Comparison of ENCODE assay signal across 13 cellular contexts in the genomic region with DNA sequence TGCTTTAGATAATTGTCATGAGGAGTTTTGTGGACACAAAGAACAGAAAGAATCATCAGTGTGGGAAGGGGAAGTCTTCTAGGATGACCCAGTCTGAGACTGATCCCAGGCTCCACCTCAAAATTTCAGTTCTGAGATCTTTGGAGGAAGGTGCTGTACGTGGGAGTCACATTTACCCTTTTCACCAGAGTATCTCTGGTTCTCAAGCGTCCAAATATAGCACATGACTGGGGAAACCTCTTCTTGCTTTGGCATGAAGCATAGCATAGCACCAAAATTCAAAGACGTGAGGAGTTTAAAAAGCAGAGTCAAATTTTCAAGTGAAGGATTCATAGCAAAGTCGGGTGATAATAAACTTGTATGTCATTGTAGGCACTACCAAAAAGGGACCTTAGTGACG.
DNase-seq lines count a peak whose midpoint lies in the region; ATAC-seq and TF ChIP-seq lines count a peak whose summit lies in the region.
"Had no signal": no experiment of that assay in that cellular context is flagged by ENCODE, and none has a peak within 500 bp of the region (broad histone marks: within the 10 kb centered on the region; RNA-seq: fewer than 3 reads in every experiment).

No MANE protein-coding gene starts in this region.

- no peak overlapping the region for H3K27ac ChIP-seq in right atrium auricular region
- no peak overlapping the region for H3K27ac ChIP-seq in PC-9
- no peak overlapping the region for H3K27ac ChIP-seq in transverse colon
- H3K27ac ChIP-seq: BLaER1 treated with 17β-estradiol and CSF1 and Interleukin-3, amounts not matched to agents 10 nM and 100 nM had no signal

- POLR2A ChIA-PET in PC-9 (lab: Charles Lee; ENCODE audit: unreplicated experiment), result no interaction called here

- H3K9me2 ChIP-seq in PC-9 (ENCODE audit: insufficient read depth), result no peaks in the 10 kb centered on the region

- TF ChIP-seq EP300 in transverse colon (IDR thresholded peaks at IDR 0.05; ENCODE audit: low read depth), result no peak

- BruUV-seq in PC-9 (replicated peaks; lab: Mats Ljungman, UMichigan), result no TSS peak

- no peak for DNase-seq in Right ventricle myocardium superior
- DNase-seq in right atrium auricular region (ENCODE audit: low spot score), result no peak
- no peak for DNase-seq in PC-9
- DNase-seq in left ventricle myocardium superior, result no peak
- no peak for DNase-seq in transverse colon
- no peak for DNase-seq in CD14-positive monocyte (ENCODE audit: low spot score)
- DNase-seq: CD4-positive, CD25-positive, alpha-beta regulatory T cell; CD8-positive, alpha-beta memory T cell; COR-L47; H9 had no signal

- no peaks in the 10 kb centered on the region for H3K36me3 ChIP-seq in right atrium auricular region
- H3K36me3 ChIP-seq in PC-9 (ENCODE audit: low read depth), result no peaks in the 10 kb centered on the region
- H3K36me3 ChIP-seq in transverse colon, result no peaks in the 10 kb centered on the region
- H3K36me3 ChIP-seq: BLaER1 treated with 17β-estradiol and CSF1 and Interleukin-3, amounts not matched to agents 10 nM and 100 nM had no signal

- no peak overlapping the region for H3K27ac Mint-ChIP-seq in CD14-positive monocyte
- H3K27ac Mint-ChIP-seq: B cell; CD8-positive, alpha-beta memory T cell; H9 had no signal

- H3K4me1 ChIP-seq in right atrium auricular region, result no peaks in the 10 kb centered on the region
- no peaks in the 10 kb centered on the region for H3K4me1 ChIP-seq in PC-9 (replicated peaks; ENCODE audit: insufficient read depth)
- H3K4me1 ChIP-seq in transverse colon, result no peaks in the 10 kb centered on the region
- H3K4me1 ChIP-seq: BLaER1 treated with 17β-estradiol and CSF1 and Interleukin-3, amounts not matched to agents 10 nM and 100 nM had no signal

- intact Hi-C loops in Right ventricle myocardium superior (cut with DNase I) (no loop called here), PC-9 (cut with micrococcal nuclease; ENCODE audit: unreplicated experiment) (no loop called here), left ventricle myocardium superior (cut with micrococcal nuclease) (no loop called here), transverse colon (cut with DNase I; ENCODE audit: low total_unique reads) (no loop called here), CD14-positive monocyte (cut with micrococcal nuclease) (no loop called here)

- H3K4me1 Mint-ChIP-seq in CD14-positive monocyte, result no peaks in the 10 kb centered on the region
- H3K4me1 Mint-ChIP-seq: B cell; CD4-positive, CD25-positive, alpha-beta regulatory T cell; CD8-positive, alpha-beta memory T cell had no signal

- H3K9me3 ChIP-seq in right atrium auricular region (no peaks in the 10 kb centered on the region), PC-9 (ENCODE audit: insufficient read depth, low read depth) (no peaks in the 10 kb centered on the region), transverse colon (no peaks in the 10 kb centered on the region)
- H3K9me3 ChIP-seq: BLaER1 treated with 17β-estradiol and CSF1 and Interleukin-3, amounts not matched to agents 10 nM and 100 nM had no signal

- H3K79me2 ChIP-seq in PC-9 (ENCODE audit: low read depth), result no peaks in the 10 kb centered on the region

- TF ChIP-seq CTCF in right atrium auricular region (IDR thresholded peaks at IDR 0.05) (no peak), PC-9 (conservative IDR thresholded peaks at IDR 0.05) (no peak), transverse colon (IDR thresholded peaks at IDR 0.05) (no peak), CD14-positive monocyte (IDR thresholded peaks at IDR 0.05) (no peak)

- peak overlapping the region; percentile 52; the same call in 1 of the 2 replicates for H2AFZ ChIP-seq in PC-9

- H3K9me3 Mint-ChIP-seq in CD14-positive monocyte, result peaks cover 0 to 5% (median 0%) of the 10 kb centered on the region in 7 donors
- H3K9me3 Mint-ChIP-seq: H9 had no signal

- H3K27me3 ChIP-seq in right atrium auricular region, result no peaks in the 10 kb centered on the region
- H3K27me3 ChIP-seq in PC-9 (ENCODE audit: insufficient read depth, low read depth), result no peaks in the 10 kb centered on the region
- H3K27me3 ChIP-seq in transverse colon, result no peaks in the 10 kb centered on the region
- H3K27me3 ChIP-seq: BLaER1 treated with 17β-estradiol and CSF1 and Interleukin-3, amounts not matched to agents 10 nM and 100 nM had no signal

- H3K27me3 Mint-ChIP-seq in CD14-positive monocyte (ENCODE audit: low read depth in 3 of 3), result no peaks in the 10 kb centered on the region
- H3K27me3 Mint-ChIP-seq: B cell; CD4-positive, CD25-positive, alpha-beta regulatory T cell; CD8-positive, alpha-beta memory T cell had no signal

- no peaks in the 10 kb centered on the region for H3K36me3 Mint-ChIP-seq in CD14-positive monocyte
- H3K36me3 Mint-ChIP-seq: CD4-positive, CD25-positive, alpha-beta regulatory T cell; CD8-positive, alpha-beta memory T cell had no signal

- in situ Hi-C loops in transverse colon (cut with MboI; ENCODE audit: low pct_ligation_motif_present in 1 of 4, low pct_unique_long_range_greater_than_20kb in 1 of 4, low sequenced_read_pairs in 3 of 4), result no loop called here

- TF ChIP-seq POLR2A in transverse colon (IDR thresholded peaks at IDR 0.05), result no peak

- WGBS in transverse colon (ENCODE audit: low coverage in 1 of 2), 2 donors, result 80 to 100% methylated on average over 1 to 5 of the region's 5 CpGs

- CTCF ChIA-PET in PC-9 (lab: Charles Lee), result no interaction called here

- no peaks in the 10 kb centered on the region for H3F3A ChIP-seq in PC-9 (ENCODE audit: insufficient read depth, low read depth)

- no peak overlapping the region for H3K4me2 ChIP-seq in PC-9
- H3K4me2 ChIP-seq: BLaER1 treated with 17β-estradiol and CSF1 and Interleukin-3, amounts not matched to agents 10 nM and 100 nM had no signal

- H4K20me1 ChIP-seq in PC-9 (ENCODE audit: insufficient read depth), result no peaks in the 10 kb centered on the region
- H4K20me1 ChIP-seq: BLaER1 treated with 17β-estradiol and CSF1 and Interleukin-3, amounts not matched to agents 10 nM and 100 nM had no signal

- H3K4me3 Mint-ChIP-seq in CD14-positive monocyte, result no peak overlapping the region
- H3K4me3 Mint-ChIP-seq: B cell; CD4-positive, CD25-positive, alpha-beta regulatory T cell; CD8-positive, alpha-beta memory T cell; H9 had no signal

- no peak overlapping the region for H3K4me3 ChIP-seq in right atrium auricular region
- H3K4me3 ChIP-seq in PC-9, result no peak overlapping the region
- no peak overlapping the region for H3K4me3 ChIP-seq in transverse colon
- H3K4me3 ChIP-seq: BLaER1 treated with 17β-estradiol and CSF1 and Interleukin-3, amounts not matched to agents 10 nM and 100 nM had no signal

- ATAC-seq in Right ventricle myocardium superior (ENCODE audit: poor library complexity) (peak; percentile 65), left ventricle myocardium superior (peak; percentile 78), HG02852 (IDR thresholded peaks at IDR 0.05; ENCODE audit: unreplicated experiment) (no peak)
